ENCODE assay signal across 10 cellular contexts in the genomic region with DNA sequence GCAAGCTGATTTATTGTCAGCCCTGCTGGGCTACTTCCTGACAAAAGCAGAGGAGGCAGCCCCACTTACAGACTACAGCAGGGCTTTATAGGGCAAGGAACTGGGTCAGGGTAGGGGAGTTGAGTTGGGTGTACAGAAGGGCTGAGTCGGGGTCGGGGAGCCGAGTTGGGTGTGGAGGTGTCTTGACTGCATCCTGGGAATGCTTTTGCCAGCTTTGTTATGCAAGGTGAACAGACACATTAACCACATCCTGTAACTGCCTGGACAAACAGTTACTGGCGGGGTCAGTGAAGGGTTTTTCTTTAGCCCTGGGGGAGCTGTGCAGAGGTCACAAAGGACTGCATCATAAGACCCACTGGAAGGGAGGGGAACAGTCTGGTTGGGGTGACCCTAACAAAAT.
DNase-seq lines count a peak whose midpoint lies in the region; ATAC-seq and TF ChIP-seq lines count a peak whose summit lies in the region.
"Had no signal": no experiment of that assay in that cellular context is flagged by ENCODE, and none has a peak within 500 bp of the region (broad histone marks: within the 10 kb centered on the region; RNA-seq: fewer than 3 reads in every experiment).

No MANE protein-coding gene starts in this region.

- ATAC-seq in GM18867 (IDR thresholded peaks at IDR 0.05; ENCODE audit: unreplicated experiment) = peak; percentile 58
- ATAC-seq: HCT116 had no signal

- no peaks in the 10 kb centered on the region for H3K36me3 ChIP-seq in KMS-11 (ENCODE audit: insufficient read depth)

- H3K27ac Mint-ChIP-seq in nephron = peak overlapping the region in 2 of 3 experiments; percentile 3 to 24

- H3K27me3 ChIP-seq in KMS-11 (ENCODE audit: insufficient read depth, low read depth) = no peaks in the 10 kb centered on the region

- TF ChIP-seq CTCF in KMS-11 (conservative IDR thresholded peaks at IDR 0.05; ENCODE audit: low read depth, low read length) (no peak), choroid plexus epithelial cell (conservative IDR thresholded peaks at IDR 0.05; ENCODE audit: low read depth, low read length) (no peak), nephron (IDR thresholded peaks at IDR 0.05; ENCODE audit: unreplicated experiment in 3 of 3) (no peak)

- H3K79me2 ChIP-seq in KMS-11 (ENCODE audit: insufficient read depth, low read depth) = no peaks in the 10 kb centered on the region

- DNase-seq in choroid plexus epithelial cell (ENCODE audit: low read depth) = peak; percentile 51
- DNase-seq in NCI-H2227 treated with DMSO at 0.1 percent for 48 hours (lab: John Stamatoyannopoulos, UW) = no peak
- no peak for DNase-seq in NCI-H446 treated with DMSO at 0.1 percent for 48 hours (lab: John Stamatoyannopoulos, UW)
- no peak for DNase-seq in LoVo (ENCODE audit: low spot score)
- DNase-seq in NCI-H82 treated with DMSO at 0.1 percent for 48 hours (lab: John Stamatoyannopoulos, UW; ENCODE audit: unreplicated experiment) = no peak
- DNase-seq: IMR-90 had no signal

- H3K4me3 Mint-ChIP-seq in nephron = no peak overlapping the region

- no peaks in the 10 kb centered on the region for H3K36me3 Mint-ChIP-seq in nephron (ENCODE audit: low read depth)

- peaks cover 14% of the 10 kb centered on the region for H3K4me1 Mint-ChIP-seq in nephron

- H3K4me3 ChIP-seq in KMS-11 (IDR thresholded peaks at IDR 0.05; ENCODE audit: insufficient read depth, low read depth, low read length) (no peak overlapping the region), choroid plexus epithelial cell (ENCODE audit: low read depth, low read length) (no peak overlapping the region)

- H3K4me2 ChIP-seq in KMS-11 = peak overlapping the region; percentile 44

- H4K20me1 ChIP-seq in KMS-11 (ENCODE audit: insufficient read depth) = no peaks in the 10 kb centered on the region

- H3K27me3 Mint-ChIP-seq in nephron (ENCODE audit: low read depth) = no peaks in the 10 kb centered on the region

- H2AFZ ChIP-seq in KMS-11 (ENCODE audit: low read depth) = no peak overlapping the region

- no peak overlapping the region for H3K27ac ChIP-seq in KMS-11

- peaks cover 27% of the 10 kb centered on the region for H3K4me1 ChIP-seq in KMS-11 (ENCODE audit: low read depth, poor library complexity, severe bottlenecking)

- H3K9ac ChIP-seq in KMS-11 = no peak overlapping the region

- peaks cover 2% of the 10 kb centered on the region for H3K9me3 Mint-ChIP-seq in nephron
